16 cellular contexts compared by ENCODE assay signal in genomic region chr7:35828817-35829216, GRCh38. TPM values are rescaled to one million over a fixed set of nuclear protein-coding genes. Genes with fewer than 3 reads are reported as not detected.
DNase-seq lines count a peak whose midpoint lies in the region; ATAC-seq and TF ChIP-seq lines count a peak whose summit lies in the region.
"Had no signal": no experiment of that assay in that cellular context is flagged by ENCODE, and none has a peak within 500 bp of the region (broad histone marks: within the 10 kb centered on the region; RNA-seq: fewer than 3 reads in every experiment).

No MANE protein-coding gene starts in this region.

- peak overlapping the region in 6 of 8 donors; percentile 2 to 73 (median 26) for H3K27ac Mint-ChIP-seq in CD8-positive, alpha-beta memory T cell
- H3K27ac Mint-ChIP-seq: activated CD8-positive, alpha-beta T cell treated with anti-CD3 and anti-CD28 coated beads, Interleukin-2, amount 10 ng/mL, durations not matched to agents 7 days and 5 days had no signal

- peaks cover 99% of the 10 kb centered on the region for H3K79me2 ChIP-seq in hepatocyte

- H3K9me3 ChIP-seq in CD8-positive, alpha-beta memory T cell (ENCODE audit: low read length), result no peaks in the 10 kb centered on the region
- no peaks in the 10 kb centered on the region for H3K9me3 ChIP-seq in hepatocyte (ENCODE audit: low read depth)
- H3K9me3 ChIP-seq: adrenal gland, BE2C, neutrophil, sigmoid colon, thoracic aorta had no signal

- POLR2A ChIA-PET in CD8-positive, alpha-beta memory T cell (lab: Charles Lee), result no interaction called here

- peaks cover 58 to 67% (median 64%) of the 10 kb centered on the region in 3 donors for H3K4me1 Mint-ChIP-seq in CD8-positive, alpha-beta memory T cell

- 97% methylated on average over 6 of the region's 6 CpGs for WGBS in hepatocyte (ENCODE audit: low lambda C conversion rate, missing lambda C conversion rate)

- H3K4me1 ChIP-seq in CD8-positive, alpha-beta memory T cell (ENCODE audit: insufficient read depth, low read length), result peaks cover 56% of the 10 kb centered on the region
- H3K4me1 ChIP-seq in hepatocyte (ENCODE audit: insufficient read depth), result peaks cover 9% of the 10 kb centered on the region

- TF ChIP-seq CTCF in dorsolateral prefrontal cortex (IDR thresholded peaks at IDR 0.05 in 54 of 56, conservative IDR thresholded peaks at IDR 0.05 in 2 of 56; ENCODE audit: low read depth in 1 of 56, partially characterized antibody in 56 of 56) (no peak), hepatocyte (IDR thresholded peaks at IDR 0.05; ENCODE audit: poor library complexity) (no peak)

- H3K27me3 ChIP-seq in CD8-positive, alpha-beta memory T cell (ENCODE audit: insufficient read depth, low read length, poor library complexity, severe bottlenecking), result no peaks in the 10 kb centered on the region
- H3K27me3 ChIP-seq in dorsolateral prefrontal cortex (no peaks in the 10 kb centered on the region), hepatocyte (no peaks in the 10 kb centered on the region)
- H3K27me3 ChIP-seq: adrenal gland, BE2C, neutrophil, sigmoid colon had no signal

- intact Hi-C loops in dorsolateral prefrontal cortex (cut with DNase I), result no loop called here

- peaks cover 0 to 2% (median 0%) of the 10 kb centered on the region in 5 donors for H3K9me3 Mint-ChIP-seq in CD8-positive, alpha-beta memory T cell

- H3K4me3 ChIP-seq in CD8-positive, alpha-beta memory T cell (ENCODE audit: low read length), result no peak overlapping the region
- no peak overlapping the region for H3K4me3 ChIP-seq in dorsolateral prefrontal cortex
- no peak overlapping the region for H3K4me3 ChIP-seq in hepatocyte
- H3K4me3 ChIP-seq: adrenal gland, sigmoid colon, thoracic aorta had no signal

- no peaks in the 10 kb centered on the region for H3K9me2 ChIP-seq in hepatocyte (replicated peaks; ENCODE audit: insufficient read depth)

- peaks cover 77% of the 10 kb centered on the region for H4K20me1 ChIP-seq in hepatocyte (ENCODE audit: insufficient read depth, poor library complexity, severe bottlenecking)

- peaks cover 14% of the 10 kb centered on the region for H3K36me3 ChIP-seq in CD8-positive, alpha-beta memory T cell (ENCODE audit: insufficient read depth, low read length)
- no peaks in the 10 kb centered on the region for H3K36me3 ChIP-seq in hepatocyte (replicated peaks; ENCODE audit: insufficient read depth, low read depth)
- H3K36me3 ChIP-seq: thoracic aorta had no signal

- peaks cover 0 to 35% (median 14%) of the 10 kb centered on the region in 3 donors for H3K36me3 Mint-ChIP-seq in CD8-positive, alpha-beta memory T cell

- no peaks in the 10 kb centered on the region for H3K27me3 Mint-ChIP-seq in CD8-positive, alpha-beta memory T cell

- no peak overlapping the region for H2AFZ ChIP-seq in hepatocyte

- no peak overlapping the region for H3K4me2 ChIP-seq in hepatocyte

- DNase-seq in CD8-positive, alpha-beta memory T cell, result no peak
- DNase-seq in HT1080 (ENCODE audit: low read depth) (peak; percentile 15), dorsolateral prefrontal cortex (no peak), lung microvascular endothelial cell (ENCODE audit: low read depth in 2 of 2) (peak; percentile 37 to 44), midbrain (lab: John Stamatoyannopoulos, UW) (no peak), hepatocyte (ENCODE audit: low spot score) (no peak)
- no peak for DNase-seq in stimulated activated naive CD4-positive, alpha-beta T cell treated with Interleukin-2 at 50 U/mL for 16 hours (lab: John Stamatoyannopoulos, UW)
- DNase-seq: activated CD8-positive, alpha-beta T cell treated with anti-CD3 and anti-CD28 coated beads, Interleukin-2, amount 10 ng/mL, durations not matched to agents 7 days and 5 days; BE2C; NCI-H1092; sigmoid colon; SW 1271 had no signal

- H3K4me3 Mint-ChIP-seq in CD8-positive, alpha-beta memory T cell, result peak overlapping the region in 3 of 7 donors; percentile 9 to 34 (median 22)
- H3K4me3 Mint-ChIP-seq: activated CD8-positive, alpha-beta T cell treated with anti-CD3 and anti-CD28 coated beads, Interleukin-2, amount 10 ng/mL, durations not matched to agents 7 days and 5 days had no signal

- CTCF ChIA-PET in CD8-positive, alpha-beta memory T cell (lab: Charles Lee), result no interaction called here

- no peak for ATAC-seq in HG02852 (IDR thresholded peaks at IDR 0.05; ENCODE audit: unreplicated experiment)
- ATAC-seq: activated CD8-positive, alpha-beta T cell treated with anti-CD3 and anti-CD28 coated beads, Interleukin-2, amount 10 ng/mL, durations not matched to agents 7 days and 5 days had no signal

- H3K27ac ChIP-seq in CD8-positive, alpha-beta memory T cell (ENCODE audit: low read depth, low read length), result no peak overlapping the region
- peak overlapping the region in 33 of 59 donors; percentile 1 to 67 (median 33) for H3K27ac ChIP-seq in dorsolateral prefrontal cortex
- no peak overlapping the region for H3K27ac ChIP-seq in hepatocyte
- H3K27ac ChIP-seq: adrenal gland, neutrophil, sigmoid colon, thoracic aorta had no signal

RNA-seq across cellular contexts. Expression of gene SEPTIN7, which starts 28.0 kb away (rescaled TPM):
- total RNA-seq in CD8-positive, alpha-beta memory T cell, result 100 to 1,000 TPM; 270 TPM
- 671 TPM for polyA plus RNA-seq in CD8-positive, alpha-beta memory T cell
- total RNA-seq in HT1080 (2014; rRNA removed; shearing (Covaris generic)), result 180 and 266 TPM in 2 replicates
- polyA plus RNA-seq in HT1080 (2015; cell fraction: cytosol; rRNA removed), result 273 and 294 TPM in 2 replicates
- polyA plus RNA-seq in HT1080 (2015; cell fraction: nucleus; rRNA removed), result 275 and 280 TPM in 2 replicates
- total RNA-seq in dorsolateral prefrontal cortex, result 1,000 to 10,000 TPM in 1 of 120 experiments, 100 to 1,000 TPM in 119; 401 to 1,012 (median 568) TPM
- 80.4 and 92.7 TPM in 2 replicates for total RNA-seq in lung microvascular endothelial cell
- total RNA-seq in hepatocyte, result 304 and 347 TPM in 2 replicates
- polyA plus RNA-seq in hepatocyte, result 280 and 288 TPM in 2 replicates

Comparison
In these comparisons a context has a peak if more than half of its experiments do, and no peak if none do; other contexts are left out.
1. DNase-seq: peak in HT1080 (single experiment) and lung microvascular endothelial cell (2 of 2); none in CD8-positive, alpha-beta memory T cell (0 of 5), dorsolateral prefrontal cortex (0 of 10), midbrain (single experiment), stimulated activated naive CD4-positive, alpha-beta T cell treated with Interleukin-2 at 50 U/mL for 16 hours (single experiment) and hepatocyte (single experiment).
2. H3K27ac ChIP-seq: peak in dorsolateral prefrontal cortex (33 of 59); none in CD8-positive, alpha-beta memory T cell (single experiment) and hepatocyte (single experiment).